Comparison of ENCODE assay signal across 1 cellular context in the genomic region with DNA sequence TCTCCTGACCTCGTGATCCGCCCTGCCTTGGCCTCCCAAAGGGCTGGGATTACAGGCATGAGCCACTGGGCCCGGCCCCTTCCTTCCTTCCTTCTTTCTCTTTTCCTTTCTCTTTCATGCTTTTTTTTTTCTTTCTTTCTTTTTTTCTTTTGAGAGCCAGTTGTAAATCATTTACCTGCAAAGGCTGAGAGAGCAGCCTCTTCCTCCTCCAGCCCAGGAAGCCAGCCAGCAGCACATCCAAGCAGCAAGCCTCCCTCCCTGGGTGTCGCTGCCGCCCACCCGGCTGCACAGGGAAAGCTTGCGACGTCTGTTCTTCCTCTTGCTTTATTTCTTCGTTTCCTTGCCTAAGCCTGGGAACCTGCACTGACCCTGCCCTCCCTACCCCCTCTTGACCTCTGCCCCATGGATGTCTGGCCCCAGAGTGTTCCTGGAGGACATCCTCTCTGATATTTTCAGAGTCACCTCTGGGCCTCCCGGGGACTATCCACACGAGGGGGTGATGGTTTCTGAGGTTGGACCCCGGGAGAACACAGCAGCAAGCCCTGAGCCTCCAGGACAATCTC.
TF ChIP-seq lines count a peak whose summit lies in the region.

No MANE protein-coding gene starts in this region.

TF ChIP-seq in IMR-90, 13 proteins besides CTCF, POLR2A, EP300 and RAD21 (continued from another document):
- TF ChIP-seq CHD1 (IDR thresholded peaks at IDR 0.05; ENCODE audit: low read depth, low read length) (no peak), MAFK (IDR thresholded peaks at IDR 0.05; ENCODE audit: low read depth, low read length) (no peak)
TF ChIP-seq in IMR-90: peak in this region for 0.
